In the genomic region with DNA sequence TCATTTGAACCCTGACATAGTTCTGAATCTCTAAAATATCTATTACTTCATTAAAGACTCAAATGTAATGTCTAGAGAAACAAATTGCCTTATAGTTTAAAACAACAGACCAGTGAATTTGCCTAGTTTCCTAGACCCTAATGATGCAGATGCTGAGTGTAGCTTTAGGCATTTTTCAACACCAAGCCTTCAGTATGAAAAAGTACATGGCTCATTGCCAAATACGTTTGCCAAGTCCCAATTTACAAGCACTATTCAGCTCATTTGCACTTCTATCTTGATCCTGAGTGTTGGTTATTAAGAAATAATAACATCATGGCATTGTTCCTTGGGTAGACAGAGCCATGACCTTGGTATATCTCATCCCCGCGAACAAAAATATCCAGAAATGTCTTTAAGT, we compare ENCODE assay signal across 18 cellular contexts. TPM values are rescaled to one million over a fixed set of nuclear protein-coding genes. Genes with fewer than 3 reads are reported as not detected.
DNase-seq lines count a peak whose midpoint lies in the region; ATAC-seq and TF ChIP-seq lines count a peak whose summit lies in the region.
"Had no signal": no experiment of that assay in that cellular context is flagged by ENCODE, and none has a peak within 500 bp of the region (broad histone marks: within the 10 kb centered on the region; RNA-seq: fewer than 3 reads in every experiment).

No MANE protein-coding gene starts in this region.

- H3K27me3 ChIP-seq in adipocyte (replicated peaks; ENCODE audit: control insufficient read depth, insufficient read depth, low read length) (no peaks in the 10 kb centered on the region), testis (no peaks in the 10 kb centered on the region), upper lobe of left lung (no peaks in the 10 kb centered on the region)
- H3K27me3 ChIP-seq: BLaER1, right atrium auricular region, stomach had no signal

- TF ChIP-seq POLR2A in testis (IDR thresholded peaks at IDR 0.05) (no peak), upper lobe of left lung (IDR thresholded peaks at IDR 0.05) (no peak)

- ATAC-seq in HG03135 (IDR thresholded peaks at IDR 0.05; ENCODE audit: unreplicated experiment) (no peak), upper lobe of left lung (ENCODE audit: low FRiP score in 2 of 2) (no peak)
- ATAC-seq: Panc1 had no signal

- no peak overlapping the region for H3K4me3 ChIP-seq in AG10803 (ENCODE audit: low read length)
- peak overlapping the region; percentile 24 for H3K4me3 ChIP-seq in adipocyte (ENCODE audit: low read length)
- H3K4me3 ChIP-seq in fibroblast of the aortic adventitia (ENCODE audit: low read depth, low read length) = no peak overlapping the region
- H3K4me3 ChIP-seq in testis = no peak overlapping the region
- H3K4me3 ChIP-seq in upper lobe of left lung = no peak overlapping the region
- H3K4me3 ChIP-seq: BLaER1, right atrium auricular region, stomach had no signal

- TF ChIP-seq CTCF in AG10803 (conservative IDR thresholded peaks at IDR 0.05; ENCODE audit: low read length) (no peak), fibroblast of the aortic adventitia (IDR thresholded peaks at IDR 0.05; ENCODE audit: insufficient read depth, low read length) (no peak), testis (IDR thresholded peaks at IDR 0.05) (no peak), upper lobe of left lung (IDR thresholded peaks at IDR 0.05) (no peak)

- H3K9ac ChIP-seq in adipocyte (ENCODE audit: low read length) = peak overlapping the region; percentile 19
- H3K9ac ChIP-seq: BLaER1 had no signal

- DNase-seq in AG10803 (ENCODE audit: low read depth) = peak; percentile 67
- DNase-seq in LHCN-M2 (ENCODE audit: low read depth) = peak; percentile 49
- peak; percentile 44 for DNase-seq in adipocyte (ENCODE audit: low read depth)
- DNase-seq in fibroblast of the aortic adventitia (ENCODE audit: low read depth) = peak; percentile 96
- DNase-seq in testis = no peak
- DNase-seq in upper lobe of left lung = no peak
- DNase-seq in 8988T = no peak
- DNase-seq: activated CD4-positive, alpha-beta T cell treated with anti-CD3 and anti-CD28 coated beads, Interleukin-2, amount 50 U/mL, for 4 hours; activated effector memory CD4-positive, alpha-beta T cell treated with anti-CD3 and anti-CD28 coated beads, Interleukin-2, amount 50 U/mL, for 16 hours; cerebellar nuclear complex; GF-D8; NCI-H2107; stomach; T1000 had no signal

- intact Hi-C loops in testis (cut with DNase I; ENCODE audit: low total_unique reads) = no loop called here

- H3K4me1 ChIP-seq in adipocyte (ENCODE audit: control insufficient read depth, insufficient read depth, low read length) (peaks cover 36% of the 10 kb centered on the region), testis (peaks cover 3% of the 10 kb centered on the region), upper lobe of left lung (peaks cover 0 to 2% (median 0%) of the 10 kb centered on the region in 4 donors)
- H3K4me1 ChIP-seq: BLaER1, right atrium auricular region had no signal

- TF ChIP-seq EP300 in upper lobe of left lung (IDR thresholded peaks at IDR 0.05) = no peak

- 40 to 55% methylated on average over 3 of the region's 3 CpGs for WGBS in testis, 2 donors
- 52 to 58% methylated on average over 3 of the region's 3 CpGs for WGBS in upper lobe of left lung, 2 donors

- no peaks in the 10 kb centered on the region for H3K9me3 ChIP-seq in adipocyte (ENCODE audit: control insufficient read depth, low read length)
- H3K9me3 ChIP-seq in testis = no peaks in the 10 kb centered on the region
- H3K9me3 ChIP-seq in upper lobe of left lung = no peaks in the 10 kb centered on the region
- H3K9me3 ChIP-seq: right atrium auricular region, stomach had no signal

- H3K36me3 ChIP-seq in adipocyte (ENCODE audit: control insufficient read depth, insufficient read depth, low read length, severe bottlenecking) (no peaks in the 10 kb centered on the region), testis (ENCODE audit: low read depth, missing control alignments) (no peaks in the 10 kb centered on the region), upper lobe of left lung (no peaks in the 10 kb centered on the region)
- H3K36me3 ChIP-seq: BLaER1, right atrium auricular region, stomach had no signal

- H3K27ac ChIP-seq in testis (no peak overlapping the region), upper lobe of left lung (no peak overlapping the region)
- H3K27ac ChIP-seq: BLaER1, right atrium auricular region, stomach had no signal

RNA-seq across cellular contexts. Expression of gene EOMES, which starts 46.8 kb away (rescaled TPM):
- total RNA-seq in LHCN-M2 (2014; rRNA removed) (not detected in 2 replicates), fibroblast of the aortic adventitia (ENCODE audit: low replicate concordance) (0.18 TPM in 1 of 2 replicates, not detected in the other), testis (under 1 TPM; 0.71 to 0.93 TPM), upper lobe of left lung (1 to 10 TPM in 3 of 6 donors, under 1 TPM in 3; 0.44 to 2.1 (median 1.1) TPM)
- not detected for polyA plus RNA-seq in LHCN-M2 (2012)
- polyA plus RNA-seq in testis (ENCODE audit: insufficient read depth, low read depth, low replicate concordance) = 0.84 TPM

Comparison
In these comparisons a context has a peak if more than half of its experiments do, and no peak if none do; other contexts are left out.
1. DNase-seq: peak in AG10803 (single experiment), LHCN-M2 (single experiment), adipocyte (single experiment) and fibroblast of the aortic adventitia (single experiment); none in testis (single experiment), upper lobe of left lung (0 of 2) and 8988T (single experiment).